In the genomic region with DNA sequence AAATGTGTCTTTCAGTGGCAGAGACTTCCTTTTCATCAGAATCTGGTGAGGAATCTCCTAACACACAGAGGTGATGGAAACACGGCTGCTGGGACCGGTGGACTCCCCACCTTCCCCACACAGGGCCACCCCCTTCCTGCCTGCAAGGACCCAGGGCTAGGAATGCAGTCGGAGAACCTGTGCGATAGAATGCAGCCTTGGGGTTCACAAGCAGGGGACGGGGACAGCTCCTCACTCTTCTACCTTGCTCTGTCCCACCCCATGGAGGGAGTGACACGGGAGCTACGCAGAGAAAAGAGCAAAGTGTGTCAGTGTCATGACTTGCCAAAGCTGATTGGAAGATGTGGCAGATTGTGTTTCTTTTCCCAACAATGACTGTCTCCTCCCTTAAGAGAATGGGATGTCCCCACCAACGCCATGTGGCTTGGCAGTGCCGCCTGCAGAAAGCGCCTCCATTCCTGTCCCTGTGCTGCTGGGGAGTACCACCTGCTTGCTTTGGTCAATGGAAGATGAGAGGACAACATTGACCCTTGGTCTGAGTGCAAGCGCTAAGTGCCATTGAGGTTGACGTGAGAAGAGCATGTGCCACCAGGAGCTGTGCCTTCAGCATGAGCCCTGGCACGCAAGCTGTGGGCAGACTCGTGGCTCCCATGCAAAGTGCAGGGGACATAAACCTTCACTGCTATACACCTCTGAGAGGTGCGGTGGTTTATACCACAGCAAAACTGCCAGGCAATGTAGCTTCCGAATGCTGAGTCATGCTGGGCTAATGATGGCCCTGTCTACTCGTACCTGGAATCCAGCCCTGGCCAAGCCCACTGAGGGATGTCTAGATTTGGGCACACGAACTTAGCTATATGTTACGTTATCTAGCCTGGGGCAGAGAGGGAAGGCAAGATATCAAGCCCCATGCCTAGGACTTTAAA, we compare ENCODE assay signal across 24 cellular contexts. TPM values are rescaled to one million over a fixed set of nuclear protein-coding genes. Genes with fewer than 3 reads are reported as not detected.
A peak's percentile ranks its signal among the peaks of the same experiment; 100 is the strongest.
DNase-seq lines count a peak whose midpoint lies in the region; ATAC-seq, FAIRE-seq and TF ChIP-seq lines count a peak whose summit lies in the region.
"Had no signal": no experiment of that assay in that cellular context is flagged by ENCODE, and none has a peak within 500 bp of the region (broad histone marks: within the 10 kb centered on the region; RNA-seq: fewer than 3 reads in every experiment).

No MANE protein-coding gene starts in this region.

- intact Hi-C loops in Panc1 (cut with micrococcal nuclease; ENCODE audit: unreplicated experiment): no loop called here

- H3K9me3 Mint-ChIP-seq in activated T-cell treated with anti-CD3 and anti-CD28 coated beads, Interleukin-2, amount 50 U/mL, for 24 hours: peaks cover 19% of the 10 kb centered on the region

- in situ Hi-C loops in Panc1 (cut with HindIII; ENCODE audit: low pct_unique_long_range_greater_than_20kb, low sequenced_read_pairs): no loop called here

- FAIRE-seq in frontal cortex (lab: Jason Lieb, UNC): no peak
- FAIRE-seq: kidney, urothelium cell line had no signal

- ATAC-seq in Panc1: no peak
- ATAC-seq in esophagus mucosa: peak; percentile 46
- no peak for ATAC-seq in stimulated activated naive CD8-positive, alpha-beta T cell treated with anti-CD3 and anti-CD28 coated beads, Interleukin-15, Interleukin-2, amounts not matched to agents 100 U/mL and 50 U/mL, for 24 hours
- ATAC-seq in GM21619 (IDR thresholded peaks at IDR 0.05; ENCODE audit: unreplicated experiment): no peak

- H3K27ac Mint-ChIP-seq in activated T-cell treated with anti-CD3 and anti-CD28 coated beads, Interleukin-2, amount 50 U/mL, for 24 hours: no peak overlapping the region

- CTCF ChIA-PET in Panc1 (lab: Charles Lee): no interaction called here

- peak; percentile 28 for DNase-seq in activated T-cell treated with anti-CD3 and anti-CD28 coated beads, Interleukin-2, amount 50 U/mL, for 24 hours
- DNase-seq in activated T-cell treated with anti-CD3 and anti-CD28 coated beads, Interleukin-2, amount 50 U/mL, for 1 hour: no peak
- DNase-seq in Panc1 (ENCODE audit: low read depth, low spot score) (no peak), NCI-H146 treated with DMSO at 0.1 percent for 48 hours (lab: John Stamatoyannopoulos, UW; ENCODE audit: unreplicated experiment) (no peak), frontal cortex (ENCODE audit: low spot score in 2 of 2) (no peak)
- peak; percentile 5 for DNase-seq in stimulated activated naive CD8-positive, alpha-beta T cell treated with anti-CD3 and anti-CD28 coated beads, Interleukin-15, Interleukin-2, amounts not matched to agents 100 U/mL and 50 U/mL, for 24 hours
- DNase-seq: ACHN; activated CD4-positive, alpha-beta T cell treated with anti-CD3 and anti-CD28 coated beads for 4 hours; amygdala; CD4-positive, alpha-beta memory T cell; DND-41; kidney; mesendoderm; MV-4-11; NCI-H2081 treated with DMSO at 0.1 percent for 48 hours; NCI-H69; T1000 had no signal

- no peaks in the 10 kb centered on the region for H3K27me3 ChIP-seq in Panc1 (ENCODE audit: control insufficient read depth, insufficient read depth, low read length)
- H3K27me3 ChIP-seq: hepatocyte had no signal

- no peaks in the 10 kb centered on the region for H3K9me3 ChIP-seq in Panc1 (ENCODE audit: control insufficient read depth, insufficient read depth, low read depth, low read length)

- no peaks in the 10 kb centered on the region for H3K27me3 Mint-ChIP-seq in activated T-cell treated with anti-CD3 and anti-CD28 coated beads, Interleukin-2, amount 50 U/mL, for 24 hours
- H3K27me3 Mint-ChIP-seq: CD4-positive, alpha-beta memory T cell; central memory CD8-positive, alpha-beta T cell; stimulated activated naive CD8-positive, alpha-beta T cell treated with anti-CD3 and anti-CD28 coated beads, Interleukin-15, Interleukin-2, amounts not matched to agents 100 ng/mL and 50 ng/mL, for 24 hours had no signal

- H3K4me3 Mint-ChIP-seq in activated T-cell treated with anti-CD3 and anti-CD28 coated beads, Interleukin-2, amount 50 U/mL, for 24 hours: no peak overlapping the region
- H3K4me3 Mint-ChIP-seq: central memory CD8-positive, alpha-beta T cell; stimulated activated naive CD8-positive, alpha-beta T cell treated with anti-CD3 and anti-CD28 coated beads, Interleukin-15, Interleukin-2, amounts not matched to agents 100 ng/mL and 50 ng/mL, for 24 hours had no signal

- peak overlapping the region; percentile 40 for H3K27ac ChIP-seq in Panc1 (ENCODE audit: low read length)
- H3K27ac ChIP-seq: hepatocyte had no signal

- POLR2A ChIA-PET in Panc1 (lab: Charles Lee): interaction anchor here (0.5 kb wide), 1 partner anchor 169 kb away, joined by 3 read pairs; no protein-coding TSS in a partner anchor

- peaks cover 47% of the 10 kb centered on the region for H3K4me1 Mint-ChIP-seq in activated T-cell treated with anti-CD3 and anti-CD28 coated beads, Interleukin-2, amount 50 U/mL, for 24 hours (ENCODE audit: low read depth)

- peaks cover 7% of the 10 kb centered on the region for H3K36me3 Mint-ChIP-seq in activated T-cell treated with anti-CD3 and anti-CD28 coated beads, Interleukin-2, amount 50 U/mL, for 24 hours (ENCODE audit: low read depth)
- H3K36me3 Mint-ChIP-seq: CD4-positive, alpha-beta memory T cell had no signal

- H3K36me3 ChIP-seq in Panc1 (ENCODE audit: control insufficient read depth, insufficient read depth, low read length): no peaks in the 10 kb centered on the region

- BruUV-seq in Panc1 (replicated peaks; lab: Mats Ljungman, UMichigan): no TSS peak

- no peak overlapping the region for H3K4me3 ChIP-seq in Panc1 (ENCODE audit: low read depth in 2 of 2, low read length in 2 of 2)
- H3K4me3 ChIP-seq: hepatocyte had no signal

- H3K4me1 ChIP-seq in Panc1 (ENCODE audit: control insufficient read depth, insufficient read depth, low read length): peaks cover 42% of the 10 kb centered on the region

- TF ChIP-seq CTCF in Panc1 (IDR thresholded peaks at IDR 0.05): no peak

RNA-seq across cellular contexts. Expression of a gene that starts 41.8 kb away (rescaled TPM):
- total RNA-seq in Panc1 (2021; ENCODE audit: unreplicated experiment): 69.8 TPM
- polyA plus RNA-seq in Panc1 (2012; ENCODE audit: insufficient read length): 49.0 TPM
- total RNA-seq in esophagus mucosa: 4.7 TPM
- total RNA-seq in frontal cortex: not detected
- total RNA-seq: CD4-positive, alpha-beta memory T cell; hepatocyte had no signal
- polyA plus RNA-seq: CD4-positive, alpha-beta memory T cell; hepatocyte; neural cell had no signal

Comparison
In these comparisons a context has a peak if more than half of its experiments do, and no peak if none do; other contexts are left out.
1. DNase-seq: peak in activated T-cell treated with anti-CD3 and anti-CD28 coated beads, Interleukin-2, amount 50 U/mL, for 24 hours (single experiment) and stimulated activated naive CD8-positive, alpha-beta T cell treated with anti-CD3 and anti-CD28 coated beads, Interleukin-15, Interleukin-2, amounts not matched to agents 100 U/mL and 50 U/mL, for 24 hours (single experiment); none in activated T-cell treated with anti-CD3 and anti-CD28 coated beads, Interleukin-2, amount 50 U/mL, for 1 hour (single experiment), Panc1 (single experiment), NCI-H146 treated with DMSO at 0.1 percent for 48 hours (single experiment) and frontal cortex (0 of 2).
2. RNA of a gene that starts 41.8 kb away (total RNA-seq): 69.8 TPM in Panc1 (single experiment); 4.7 TPM in esophagus mucosa (single experiment) and not detected in frontal cortex (single experiment); every median in the first group is over 10 times any median in the second.